In genomic region chr15:74412159-74412558, GRCh38 we compare ENCODE assay signal across 20 cellular contexts. TPM values are rescaled to one million over a fixed set of nuclear protein-coding genes. Genes with fewer than 3 reads are reported as not detected.
"Had no signal": no experiment of that assay in that cellular context is flagged by ENCODE, and none has a peak within 500 bp of the region (broad histone marks: within the 10 kb centered on the region; RNA-seq: fewer than 3 reads in every experiment).

No MANE protein-coding gene starts in this region.

- H3K9me3 ChIP-seq: gastrocnemius medialis, left lung, suprapubic skin, upper lobe of left lung had no signal

- H3K36me3 ChIP-seq: gastrocnemius medialis had no signal

- H3K27ac ChIP-seq: gastrocnemius medialis, left lung, suprapubic skin, upper lobe of left lung had no signal

- DNase-seq: activated CD4-positive, alpha-beta memory T cell treated with anti-CD3 and anti-CD28 coated beads, Interleukin-2, amount 10 ng/mL, durations not matched to agents 7 days and 5 days; activated CD4-positive, alpha-beta T cell treated with anti-CD3 and anti-CD28 coated beads for 48 hours; activated naive CD4-positive, alpha-beta T cell treated with anti-CD3 and anti-CD28 coated beads for 36 hours; activated T-cell treated with anti-CD3 and anti-CD28 coated beads, Interleukin-2, amount 50 U/mL, for 1 hour; effector CD8-positive, alpha-beta T cell; gastrocnemius medialis; head of caudate nucleus; left lung; midbrain; nucleus accumbens; posterior cingulate gyrus; stimulated activated CD4-positive, alpha-beta T cell treated with anti-CD3 and anti-CD28 coated beads, Interleukin-12 subunit alpha, Interleukin-12 subunit beta, amount 100 ng/mL, for 4 hours; stimulated activated CD4-positive, alpha-beta T cell treated with anti-CD3 and anti-CD28 coated beads, Interleukin-1b, Interleukin-23, amount 100 ng/mL, for 48 hours; stimulated activated CD8-positive, alpha-beta memory T cell treated with anti-CD3 and anti-CD28 coated beads, Interleukin-4, amount 100 ng/mL, for 48 hours; stimulated activated naive CD8-positive, alpha-beta T cell treated with anti-CD3 and anti-CD28 coated beads, Interleukin-15, amount 100 ng/mL, for 72 hours had no signal

- H3K4me3 ChIP-seq: gastrocnemius medialis, left lung, suprapubic skin, upper lobe of left lung had no signal

- FAIRE-seq: TTC549 had no signal

- H3K27me3 ChIP-seq: gastrocnemius medialis, left lung, suprapubic skin, upper lobe of left lung had no signal

- H3K4me1 ChIP-seq: gastrocnemius medialis, upper lobe of left lung had no signal

- ATAC-seq: esophagus mucosa; gastrocnemius medialis; left lung; stimulated activated naive CD8-positive, alpha-beta T cell treated with anti-CD3 and anti-CD28 coated beads, Interleukin-15, amount 100 ng/mL, for 72 hours had no signal

RNA-seq across cellular contexts. Expression of gene CYP11A1, which starts 44.7 kb away (rescaled TPM):
- total RNA-seq: activated CD4-positive, alpha-beta memory T cell treated with anti-CD3 and anti-CD28 coated beads, Interleukin-2, amount 10 ng/mL, durations not matched to agents 7 days and 5 days; activated naive CD4-positive, alpha-beta T cell treated with anti-CD3 and anti-CD28 coated beads for 36 hours; lung microvascular endothelial cell had no signal
